ENCODE assay signal across 10 cellular contexts in genomic region chr5:133996683-133997252, GRCh38. TPM values are rescaled to one million over a fixed set of nuclear protein-coding genes. Genes with fewer than 3 reads are reported as not detected.
A peak's percentile ranks its signal among the peaks of the same experiment; 100 is the strongest.
DNase-seq lines count a peak whose midpoint lies in the region; ATAC-seq, FAIRE-seq and TF ChIP-seq lines count a peak whose summit lies in the region.
"Had no signal": no experiment of that assay in that cellular context is flagged by ENCODE, and none has a peak within 500 bp of the region (broad histone marks: within the 10 kb centered on the region; RNA-seq: fewer than 3 reads in every experiment).

No MANE protein-coding gene starts in this region.

- WGBS in A549 (ENCODE audit: missing lambda C conversion rate) = 65% methylated on average over 3 of the region's 3 CpGs
- 62 to 74% (median 66%) methylated on average over 3 of the region's 3 CpGs for WGBS in small intestine, 3 donors

- H3K36me3 ChIP-seq in SJCRH30 (peaks cover 2% of the 10 kb centered on the region), small intestine (ENCODE audit: control insufficient read depth in 2 of 2, insufficient read depth in 2 of 2, low read length in 2 of 2) (no peaks in the 10 kb centered on the region)

- CTCF ChIA-PET in A549 (lab: Yijun Ruan, JAX) = interaction anchor here (0.8 to 9.8 kb wide), 12 partner anchors 8 to 573 kb away, joined by 3 to 91 read pairs (median 6); partner anchors contain the start of gene VDAC1
- CTCF ChIA-PET in GM10248 (lab: Yijun Ruan, JAX) = interaction anchor here (0.7 to 3.5 kb wide), 16 partner anchors 8 to 254 kb away, joined by 3 to 29 read pairs (median 6); partner anchors contain the start of gene VDAC1

- DNase-seq in A549 (ENCODE audit: low read depth in 1 of 2, low spot score in 1 of 2) (no peak), GM10248 (ENCODE audit: extremely low spot score) (no peak), SJCRH30 (peak; percentile 33 to 68), foreskin keratinocyte (no peak), NCI-H128 (lab: John Stamatoyannopoulos, UW; ENCODE audit: unreplicated experiment) (no peak), small intestine (no peak), inferior parietal cortex (ENCODE audit: extremely low spot score) (no peak)
- DNase-seq in activated CD4-positive, CD25-positive, alpha-beta regulatory T cell treated with anti-CD3 and anti-CD28 coated beads, Interleukin-2, amount 50 U/mL, for 72 hours = no peak
- DNase-seq: effector CD8-positive, alpha-beta T cell; stimulated activated naive CD4-positive, alpha-beta T cell treated with Interleukin-2 at 50 U/mL for 16 hours had no signal

- H3K4me1 ChIP-seq in A549 (peaks cover 85% of the 10 kb centered on the region), SJCRH30 (peaks cover 68% of the 10 kb centered on the region), foreskin keratinocyte (peaks cover 6% of the 10 kb centered on the region), small intestine (ENCODE audit: control insufficient read depth in 2 of 2, insufficient read depth in 1 of 2, low read depth in 1 of 2, low read length in 1 of 2) (peaks cover 17 to 22% of the 10 kb centered on the region in 2 donors)

- ATAC-seq in A549 (peak; percentile 36 to 62; a peak in 4 of 6 replicates), foreskin keratinocyte (no peak)

- no peaks in the 10 kb centered on the region for H3K9me3 ChIP-seq in A549
- no peaks in the 10 kb centered on the region for H3K9me3 ChIP-seq in SJCRH30 (replicated peaks)
- H3K9me3 ChIP-seq in small intestine (ENCODE audit: control insufficient read depth, low read depth) = no peaks in the 10 kb centered on the region

- H3K4me2 ChIP-seq in A549 = peak overlapping the region; percentile 39

- POLR2A ChIA-PET in A549 (lab: Yijun Ruan, JAX) (interaction anchor here (1.5 kb wide), 1 partner anchor 8 kb away, joined by 4 read pairs; the partner anchor contains the start of gene VDAC1), GM10248 (lab: Yijun Ruan, JAX) (no interaction called here)

- H3K4me3 ChIP-seq in A549 (no peak overlapping the region), SJCRH30 (no peak overlapping the region), small intestine (ENCODE audit: low read depth in 1 of 2, low read length in 2 of 2) (no peak overlapping the region)

- FAIRE-seq in A549 (lab: Jason Lieb, UNC) = no peak
- no peak for FAIRE-seq in small intestine (lab: Jason Lieb, UNC)

- no peak for TF ChIP-seq POLR2A in A549 (IDR thresholded peaks at IDR 0.05; ENCODE audit: low read length)

- H3K27me3 ChIP-seq in SJCRH30 (no peaks in the 10 kb centered on the region), foreskin keratinocyte (no peaks in the 10 kb centered on the region), small intestine (ENCODE audit: control insufficient read depth in 2 of 2, insufficient read depth in 2 of 2, low read length in 2 of 2) (no peaks in the 10 kb centered on the region)

- TF ChIP-seq EP300 in A549 (IDR thresholded peaks at IDR 0.05) = no peak

- TF ChIP-seq CTCF in A549 (IDR thresholded peaks at IDR 0.05) (peak; percentile 58), GM10248 (IDR thresholded peaks at IDR 0.05; ENCODE audit: control extremely low read depth, extremely low read depth, low read depth, missing control alignments) (peak; percentile 61), foreskin keratinocyte (conservative IDR thresholded peaks at IDR 0.05) (peak; percentile 58)

- TF ChIP-seq RAD21 in A549 (conservative IDR thresholded peaks at IDR 0.05 in 1 of 2, IDR thresholded peaks at IDR 0.05 in 1 of 2) = 0 out of 5 replicates have a peak, but pooled peaks of 1 of the 2 experiments have one; percentile 10

- H3K27ac ChIP-seq in A549 (no peak overlapping the region), SJCRH30 (no peak overlapping the region), foreskin keratinocyte (no peak overlapping the region), small intestine (ENCODE audit: low read depth in 1 of 2, low read length in 1 of 2) (no peak overlapping the region)

TF ChIP-seq in A549, 52 proteins besides CTCF, POLR2A, EP300 and RAD21:
- TF ChIP-seq JUN (IDR thresholded peaks at IDR 0.05) (no peak), JUNB (IDR thresholded peaks at IDR 0.05) (no peak), MYC (IDR thresholded peaks at IDR 0.05; ENCODE audit: borderline replicate concordance, low read length) (no peak), BCL3 (IDR thresholded peaks at IDR 0.05) (no peak), SMC3 (IDR thresholded peaks at IDR 0.05) (0 out of 3 replicates have a peak, but pooled peaks have one; percentile 6)
- TF ChIP-seq, protein P1, sequence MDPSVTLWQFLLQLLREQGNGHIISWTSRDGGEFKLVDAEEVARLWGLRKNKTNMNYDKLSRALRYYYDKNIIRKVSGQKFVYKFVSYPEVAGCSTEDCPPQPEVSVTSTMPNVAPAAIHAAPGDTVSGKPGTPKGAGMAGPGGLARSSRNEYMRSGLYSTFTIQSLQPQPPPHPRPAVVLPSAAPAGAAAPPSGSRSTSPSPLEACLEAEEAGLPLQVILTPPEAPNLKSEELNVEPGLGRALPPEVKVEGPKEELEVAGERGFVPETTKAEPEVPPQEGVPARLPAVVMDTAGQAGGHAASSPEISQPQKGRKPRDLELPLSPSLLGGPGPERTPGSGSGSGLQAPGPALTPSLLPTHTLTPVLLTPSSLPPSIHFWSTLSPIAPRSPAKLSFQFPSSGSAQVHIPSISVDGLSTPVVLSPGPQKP (IDR thresholded peaks at IDR 0.05; ENCODE audit: low read depth, low read length) = no peak
TF ChIP-seq in A549: peak in this region for 1.

RNA-seq across cellular contexts. Expression of gene VDAC1, which starts 8.0 kb away (rescaled TPM):
- polyA plus RNA-seq in A549 (2011; rRNA removed) (300 and 369 TPM in 2 replicates), A549 (2017; fragmentation: RNase III; extraction: RNeasy Plus Mini Kit Qiagen cat#74134 plus additional on column Dnase treatment) (416 to 463 TPM (median 442 TPM) in 3 replicates), foreskin keratinocyte (278 and 321 TPM in 2 replicates), small intestine (100 to 1,000 TPM; 252 to 412 (median 309) TPM)
- 253 and 262 TPM in 2 replicates for polyA plus RNA-seq in A549 (2012; cell fraction: cytosol; rRNA removed)
- polyA plus RNA-seq in A549 (2012; cell fraction: nucleus; rRNA removed) = 142 and 193 TPM in 2 replicates
- 145 and 174 TPM in 2 replicates for polyA minus RNA-seq in A549 (2011; rRNA and poly(A)+ RNA removed)
- total RNA-seq in SJCRH30 (2014; rRNA removed; shearing (Covaris generic)) = 324 and 340 TPM in 2 replicates
- total RNA-seq in foreskin keratinocyte = 369 and 392 TPM in 2 replicates

RNA-seq across cellular contexts. Expression of gene C5orf15, which starts 28.3 kb away (rescaled TPM):
- polyA plus RNA-seq in A549 (2011; rRNA removed) (103 and 126 TPM in 2 replicates), A549 (2017; fragmentation: RNase III; extraction: RNeasy Plus Mini Kit Qiagen cat#74134 plus additional on column Dnase treatment) (89.1 to 92.9 TPM (median 89.9 TPM) in 3 replicates), foreskin keratinocyte (25.2 and 28.3 TPM in 2 replicates), small intestine (10 to 100 TPM; 17.3 to 39.2 (median 20.1) TPM)
- polyA plus RNA-seq in A549 (2012; cell fraction: cytosol; rRNA removed) = 56.7 and 62.9 TPM in 2 replicates
- 40.6 and 52.1 TPM in 2 replicates for polyA plus RNA-seq in A549 (2012; cell fraction: nucleus; rRNA removed)
- polyA minus RNA-seq in A549 (2011; rRNA and poly(A)+ RNA removed) = 45.9 and 61.8 TPM in 2 replicates
- total RNA-seq in SJCRH30 (2014; rRNA removed; shearing (Covaris generic)) = 78.3 and 82.3 TPM in 2 replicates
- 42.1 and 45.9 TPM in 2 replicates for total RNA-seq in foreskin keratinocyte

Comparison
In these comparisons a context has a peak if more than half of its experiments do, and no peak if none do; other contexts are left out.
1. DNase-seq: peak in SJCRH30 (2 of 2); none in A549 (0 of 2), GM10248 (single experiment), foreskin keratinocyte (0 of 2), activated CD4-positive, CD25-positive, alpha-beta regulatory T cell treated with anti-CD3 and anti-CD28 coated beads, Interleukin-2, amount 50 U/mL, for 72 hours (single experiment), NCI-H128 (single experiment), small intestine (single experiment) and inferior parietal cortex (single experiment).
2. Peak in every context shown above with its lines, with median percentiles within 50 percentile points of each other: CTCF ChIP-seq.